In genomic region chr21:39924577-39925308, GRCh38 we compare ENCODE assay signal across 16 cellular contexts. TPM values are rescaled to one million over a fixed set of nuclear protein-coding genes. Genes with fewer than 3 reads are reported as not detected.
"Had no signal": no experiment of that assay in that cellular context is flagged by ENCODE, and none has a peak within 500 bp of the region (broad histone marks: within the 10 kb centered on the region; RNA-seq: fewer than 3 reads in every experiment).

No MANE protein-coding gene starts in this region.

- H3K27ac ChIP-seq: dorsolateral prefrontal cortex, gastroesophageal sphincter, heart right ventricle, left ventricle myocardium inferior, prostate gland, suprapubic skin had no signal

- H3K4me1 ChIP-seq: gastroesophageal sphincter, heart right ventricle, left ventricle myocardium inferior, prostate gland, suprapubic skin had no signal

- ATAC-seq: activated CD8-positive, alpha-beta memory T cell treated with anti-CD3 and anti-CD28 coated beads, Interleukin-2, amount 10 ng/mL, durations not matched to agents 7 days and 5 days; activated naive CD4-positive, alpha-beta T cell treated with anti-CD3 and anti-CD28 coated beads, Interleukin-2, amount 50 U/mL, for 72 hours; gastroesophageal sphincter; heart right ventricle; naive thymus-derived CD8-positive, alpha-beta T cell; sciatic nerve had no signal

- H3K9me3 ChIP-seq: gastroesophageal sphincter, heart right ventricle, left ventricle myocardium inferior, prostate gland, suprapubic skin had no signal

- H3K27me3 ChIP-seq: gastroesophageal sphincter, heart right ventricle, suprapubic skin had no signal

- FAIRE-seq: kidney had no signal

- H3K36me3 ChIP-seq: heart right ventricle, left ventricle myocardium inferior, prostate gland, suprapubic skin had no signal

- DNase-seq: activated CD4-positive, alpha-beta T cell treated with anti-CD3 and anti-CD28 coated beads, Interleukin-2, amount 50 U/mL, for 48 hours; activated CD4-positive, CD25-positive, alpha-beta regulatory T cell treated with anti-CD3 and anti-CD28 coated beads, Interleukin-2, amount 50 U/mL, for 72 hours; activated CD8-positive, alpha-beta memory T cell treated with anti-CD3 and anti-CD28 coated beads, Interleukin-2, amount 10 ng/mL, durations not matched to agents 7 days and 5 days; activated effector memory CD4-positive, alpha-beta T cell treated with Interleukin-2 at 50 U/mL for 16 hours; activated T-cell treated with anti-CD3 and anti-CD28 coated beads, Interleukin-2, amount 50 U/mL, for 24 hours; dorsolateral prefrontal cortex; heart right ventricle; kidney; left ventricle myocardium inferior; naive thymus-derived CD8-positive, alpha-beta T cell; nucleus accumbens had no signal

- H3K4me3 ChIP-seq: dorsolateral prefrontal cortex, gastroesophageal sphincter, heart right ventricle, left ventricle myocardium inferior, prostate gland, suprapubic skin had no signal

RNA-seq across cellular contexts. Expression of gene PCP4, which starts 57.5 kb away (rescaled TPM):
- total RNA-seq: activated CD8-positive, alpha-beta memory T cell treated with anti-CD3 and anti-CD28 coated beads, Interleukin-2, amount 10 ng/mL, durations not matched to agents 7 days and 5 days; activated naive CD4-positive, alpha-beta T cell treated with anti-CD3 and anti-CD28 coated beads, Interleukin-2, amount 50 U/mL, for 72 hours; naive thymus-derived CD8-positive, alpha-beta T cell had no signal
- polyA plus RNA-seq: naive thymus-derived CD8-positive, alpha-beta T cell had no signal
